In the genomic region with DNA sequence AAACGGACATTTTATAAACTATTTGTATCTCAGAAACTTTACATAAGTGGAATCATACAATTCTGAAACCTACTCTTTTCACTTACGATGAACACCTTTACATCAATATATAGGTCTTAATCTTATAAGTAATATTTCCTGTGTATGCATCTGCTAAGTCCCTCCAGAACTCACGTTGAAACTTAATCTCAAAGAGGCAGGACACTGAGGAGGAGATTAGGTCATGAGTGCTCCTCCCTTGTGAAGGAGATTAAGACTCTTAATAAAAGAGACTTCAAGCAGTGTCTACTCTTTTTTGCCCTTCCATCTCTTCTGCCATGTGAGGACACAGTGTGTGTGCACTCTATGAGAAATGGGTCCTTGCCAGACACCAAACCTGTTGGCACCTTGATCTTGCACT, we compare ENCODE assay signal across 24 cellular contexts.
"Had no signal": no experiment of that assay in that cellular context is flagged by ENCODE, and none has a peak within 500 bp of the region (broad histone marks: within the 10 kb centered on the region; RNA-seq: fewer than 3 reads in every experiment).

No MANE protein-coding gene starts in this region.

- H3K27me3 ChIP-seq: ascending aorta, neutrophil, pancreas, upper lobe of left lung had no signal

- DNase-seq: activated CD4-positive, alpha-beta T cell treated with anti-CD3 and anti-CD28 coated beads for 36 hours; activated CD4-positive, alpha-beta T cell treated with anti-CD3 and anti-CD28 coated beads, Interleukin-2, amount 50 U/mL, for 4 hours; activated CD8-positive, alpha-beta memory T cell treated with anti-CD3 and anti-CD28 coated beads for 24 hours; activated CD8-positive, alpha-beta memory T cell treated with anti-CD3 and anti-CD28 coated beads, Interleukin-2, amount 50 U/mL, for 4 hours; activated T-cell treated with anti-CD3 and anti-CD28 coated beads, Interleukin-2, amount 50 U/mL, for 24 hours; central memory CD4-positive, alpha-beta T cell; effector memory CD4-positive, alpha-beta T cell; foreskin melanocyte; immature natural killer cell; lower lobe of right lung; naive thymus-derived CD8-positive, alpha-beta T cell; pancreas; right cardiac atrium; stimulated activated CD4-positive, alpha-beta T cell treated with anti-CD3 and anti-CD28 coated beads, Interleukin-12 subunit alpha, Interleukin-12 subunit beta, amount 100 ng/mL, for 4 hours; stimulated activated CD4-positive, alpha-beta T cell treated with anti-CD3 and anti-CD28 coated beads, Interleukin-4, amount 100 ng/mL, for 4 hours; stimulated activated naive CD8-positive, alpha-beta T cell treated with anti-CD3 and anti-CD28 coated beads, Interleukin-15, Interleukin-2, amounts not matched to agents 100 U/mL and 50 U/mL, for 24 hours; T-helper 17 cell; upper lobe of left lung had no signal

- H3K27ac ChIP-seq: ascending aorta, lower lobe of right lung, neutrophil, pancreas, upper lobe of left lung had no signal

- H3K4me1 ChIP-seq: ascending aorta, lower lobe of right lung, pancreas had no signal

- H3K4me3 Mint-ChIP-seq: activated CD4-positive, alpha-beta T cell treated with anti-CD3 and anti-CD28 coated beads for 36 hours; activated T-cell treated with anti-CD3 and anti-CD28 coated beads, Interleukin-2, amount 50 U/mL, for 24 hours; activated T-helper 17 cell treated with anti-CD3 and anti-CD28 coated beads, Interleukin-2, amount 50 U/mL, for 72 hours; immature natural killer cell; naive thymus-derived CD8-positive, alpha-beta T cell; T-helper 17 cell had no signal

- H3K27me3 Mint-ChIP-seq: activated CD4-positive, alpha-beta T cell treated with anti-CD3 and anti-CD28 coated beads for 36 hours; activated T-cell treated with anti-CD3 and anti-CD28 coated beads, Interleukin-2, amount 50 U/mL, for 24 hours; activated T-helper 17 cell treated with anti-CD3 and anti-CD28 coated beads, Interleukin-2, amount 50 U/mL, for 72 hours; naive thymus-derived CD8-positive, alpha-beta T cell; T-helper 17 cell had no signal

- ATAC-seq: activated CD4-positive, alpha-beta T cell treated with anti-CD3 and anti-CD28 coated beads for 36 hours; activated naive CD4-positive, alpha-beta T cell treated with anti-CD3 and anti-CD28 coated beads, Interleukin-2, amount 50 U/mL, for 72 hours; activated T-helper 17 cell treated with anti-CD3 and anti-CD28 coated beads, Interleukin-2, amount 50 U/mL, for 72 hours; esophagus mucosa; left lobe of liver; lower lobe of right lung; naive thymus-derived CD8-positive, alpha-beta T cell; pancreas; right cardiac atrium; stimulated activated naive CD8-positive, alpha-beta T cell treated with anti-CD3 and anti-CD28 coated beads, Interleukin-15, Interleukin-2, amounts not matched to agents 100 U/mL and 50 U/mL, for 24 hours; T-helper 17 cell had no signal

- H3K27ac Mint-ChIP-seq: activated CD4-positive, alpha-beta T cell treated with anti-CD3 and anti-CD28 coated beads for 36 hours; activated naive CD4-positive, alpha-beta T cell treated with anti-CD3 and anti-CD28 coated beads, Interleukin-2, amount 50 U/mL, for 72 hours; activated T-cell treated with anti-CD3 and anti-CD28 coated beads, Interleukin-2, amount 50 U/mL, for 24 hours; activated T-helper 17 cell treated with anti-CD3 and anti-CD28 coated beads, Interleukin-2, amount 50 U/mL, for 72 hours; immature natural killer cell; naive thymus-derived CD8-positive, alpha-beta T cell; T-helper 17 cell had no signal

- H3K9me3 Mint-ChIP-seq: activated naive CD4-positive, alpha-beta T cell treated with anti-CD3 and anti-CD28 coated beads, Interleukin-2, amount 50 U/mL, for 72 hours; activated T-cell treated with anti-CD3 and anti-CD28 coated beads, Interleukin-2, amount 50 U/mL, for 24 hours; activated T-helper 17 cell treated with anti-CD3 and anti-CD28 coated beads, Interleukin-2, amount 50 U/mL, for 72 hours; immature natural killer cell; naive thymus-derived CD8-positive, alpha-beta T cell had no signal

- H3K4me3 ChIP-seq: ascending aorta, lower lobe of right lung, pancreas, upper lobe of left lung had no signal

- H3K4me1 Mint-ChIP-seq: activated T-helper 17 cell treated with anti-CD3 and anti-CD28 coated beads, Interleukin-2, amount 50 U/mL, for 72 hours; immature natural killer cell; naive thymus-derived CD8-positive, alpha-beta T cell had no signal

- H3K36me3 ChIP-seq: ascending aorta, lower lobe of right lung, neutrophil, pancreas, upper lobe of left lung had no signal

- H3K9me3 ChIP-seq: ascending aorta, lower lobe of right lung, neutrophil, pancreas, upper lobe of left lung had no signal
